8 cellular contexts compared by ENCODE assay signal in the genomic region with DNA sequence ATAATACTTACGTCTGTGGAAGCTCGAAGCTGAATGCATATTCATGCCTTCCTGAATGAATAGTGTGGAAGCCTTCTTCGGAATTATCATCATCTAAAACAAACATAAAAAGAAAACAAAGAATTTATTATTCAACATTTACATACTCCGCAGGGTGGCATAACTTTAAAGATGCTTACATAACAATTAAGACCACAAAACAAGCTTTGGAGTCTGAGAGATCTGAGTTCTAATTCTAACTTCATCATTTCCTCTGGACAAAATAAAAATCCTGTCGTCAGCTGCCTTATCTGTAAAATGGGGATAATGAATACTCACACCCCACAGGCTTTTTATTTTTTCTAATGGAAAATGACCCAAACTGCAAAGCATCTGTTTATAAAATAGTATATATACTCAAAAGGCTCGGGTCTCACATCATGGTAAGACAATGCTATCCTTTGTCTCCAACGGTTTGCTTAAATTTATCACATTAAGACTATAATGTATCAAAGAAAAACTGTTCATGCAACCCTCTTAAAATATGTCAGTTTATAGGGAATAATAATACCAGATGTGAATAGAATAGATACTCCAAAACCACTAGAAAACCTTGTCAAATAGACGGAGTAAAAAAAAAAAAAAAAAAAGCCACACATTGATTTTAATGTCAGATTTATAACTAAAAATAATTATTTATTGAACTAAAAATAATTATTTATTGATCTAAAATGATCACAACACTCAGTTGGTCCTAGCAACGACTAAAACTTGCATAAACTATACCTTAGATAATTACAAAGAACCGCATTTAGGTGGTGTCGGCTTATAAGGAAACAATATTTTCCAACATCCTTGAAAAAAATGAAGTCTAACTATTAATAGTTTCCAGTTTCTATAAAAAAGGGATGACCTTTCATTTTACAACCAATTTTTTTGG. TPM values are rescaled to one million over a fixed set of nuclear protein-coding genes. Genes with fewer than 3 reads are reported as not detected.
DNase-seq lines count a peak whose midpoint lies in the region; ATAC-seq and TF ChIP-seq lines count a peak whose summit lies in the region.

No MANE protein-coding gene starts in this region.

- CTCF ChIA-PET in activated CD4-positive, alpha-beta T cell treated with anti-CD3 and anti-CD28 coated beads for 36 hours (lab: Charles Lee): interaction anchor here (0.8 to 2.1 kb wide), 10 partner anchors 8 to 159 kb away, joined by 3 to 10 read pairs (median 4); no protein-coding TSS in a partner anchor

- H3K4me1 ChIP-seq in mucosa of descending colon (ENCODE audit: low read depth): peaks cover 12% of the 10 kb centered on the region

- H3K27me3 Mint-ChIP-seq in activated CD4-positive, alpha-beta T cell treated with anti-CD3 and anti-CD28 coated beads for 36 hours: no peaks in the 10 kb centered on the region
- H3K27me3 Mint-ChIP-seq in glutamatergic neuron (ENCODE audit: unreplicated experiment): peaks cover 27% of the 10 kb centered on the region
- H3K27me3 Mint-ChIP-seq in stimulated activated naive B cell treated with anti-CD40 and anti-IgM and Interleukin-4, amounts not matched to agents 10 μg/mL and 1 μg/mL and 100 μg/mL, for 72 hours: no peaks in the 10 kb centered on the region

- no peak overlapping the region for H3K4me3 ChIP-seq in mucosa of descending colon

- H3K9me3 Mint-ChIP-seq in activated CD4-positive, alpha-beta T cell treated with anti-CD3 and anti-CD28 coated beads for 36 hours (ENCODE audit: low read depth): no peaks in the 10 kb centered on the region
- peaks cover 27% of the 10 kb centered on the region for H3K9me3 Mint-ChIP-seq in glutamatergic neuron (ENCODE audit: unreplicated experiment)
- no peaks in the 10 kb centered on the region for H3K9me3 Mint-ChIP-seq in stimulated activated naive B cell treated with anti-CD40 and anti-IgM and Interleukin-4, amounts not matched to agents 10 μg/mL and 1 μg/mL and 100 μg/mL, for 72 hours

- no peaks in the 10 kb centered on the region for H3K9me3 ChIP-seq in mucosa of descending colon

- POLR2A ChIA-PET in activated CD4-positive, alpha-beta T cell treated with anti-CD3 and anti-CD28 coated beads for 36 hours (lab: Charles Lee): interaction anchor here (0.5 to 1.6 kb wide), 6 partner anchors 13 to 153 kb away, joined by 3 to 9 read pairs (median 4); no protein-coding TSS in a partner anchor

- H3K4me1 Mint-ChIP-seq in activated CD4-positive, alpha-beta T cell treated with anti-CD3 and anti-CD28 coated beads for 36 hours: peaks cover 33% of the 10 kb centered on the region
- peaks cover 5% of the 10 kb centered on the region for H3K4me1 Mint-ChIP-seq in glutamatergic neuron (ENCODE audit: low read depth, unreplicated experiment)
- peaks cover 2 to 14% of the 10 kb centered on the region in 2 donors for H3K4me1 Mint-ChIP-seq in stimulated activated naive B cell treated with anti-CD40 and anti-IgM and Interleukin-4, amounts not matched to agents 10 μg/mL and 1 μg/mL and 100 μg/mL, for 72 hours

- TF ChIP-seq CTCF in VCaP (conservative IDR thresholded peaks at IDR 0.05) (no peak), glutamatergic neuron (IDR thresholded peaks at IDR 0.05; ENCODE audit: partially characterized antibody, unreplicated experiment) (no peak), mucosa of descending colon (IDR thresholded peaks at IDR 0.05) (no peak), GM10266 (IDR thresholded peaks at IDR 0.05; ENCODE audit: control insufficient read depth, insufficient read depth, low read depth, missing control alignments) (no peak)

- ATAC-seq in activated CD4-positive, alpha-beta T cell treated with anti-CD3 and anti-CD28 coated beads for 36 hours: no peak
- no peak for ATAC-seq in stimulated activated naive B cell treated with anti-CD40 and anti-IgM and Interleukin-4, amounts not matched to agents 10 μg/mL and 1 μg/mL and 100 μg/mL, for 72 hours (replicated peaks)
- ATAC-seq in mucosa of descending colon: no peak

- no peak for DNase-seq in activated CD4-positive, alpha-beta T cell treated with anti-CD3 and anti-CD28 coated beads for 36 hours
- DNase-seq in activated CD4-positive, alpha-beta T cell treated with anti-CD3 and anti-CD28 coated beads for 48 hours: no peak
- DNase-seq in glutamatergic neuron (no peak), mucosa of descending colon (no peak), kidney glomerular epithelial cell (lab: John Stamatoyannopoulos, UW) (no peak), GM10266 (ENCODE audit: extremely low spot score) (no peak)
- DNase-seq in stimulated activated naive B cell treated with anti-CD40 and anti-IgM and Interleukin-4, amounts not matched to agents 10 μg/mL and 1 μg/mL and 100 μg/mL, for 72 hours: no peak

- H3K4me3 Mint-ChIP-seq in activated CD4-positive, alpha-beta T cell treated with anti-CD3 and anti-CD28 coated beads for 36 hours: peak overlapping the region; percentile 98
- H3K4me3 Mint-ChIP-seq in glutamatergic neuron (ENCODE audit: unreplicated experiment): peak overlapping the region; percentile 100
- peak overlapping the region; percentile 96 to 100 for H3K4me3 Mint-ChIP-seq in stimulated activated naive B cell treated with anti-CD40 and anti-IgM and Interleukin-4, amounts not matched to agents 10 μg/mL and 1 μg/mL and 100 μg/mL, for 72 hours

- peaks cover 38% of the 10 kb centered on the region for H3K36me3 Mint-ChIP-seq in activated CD4-positive, alpha-beta T cell treated with anti-CD3 and anti-CD28 coated beads for 36 hours (ENCODE audit: low read depth)
- H3K36me3 Mint-ChIP-seq in glutamatergic neuron (ENCODE audit: unreplicated experiment): no peaks in the 10 kb centered on the region
- peaks cover 10 to 17% of the 10 kb centered on the region in 2 donors for H3K36me3 Mint-ChIP-seq in stimulated activated naive B cell treated with anti-CD40 and anti-IgM and Interleukin-4, amounts not matched to agents 10 μg/mL and 1 μg/mL and 100 μg/mL, for 72 hours

- intact Hi-C loops in activated CD4-positive, alpha-beta T cell treated with anti-CD3 and anti-CD28 coated beads for 36 hours (cut with DNase I, micrococcal nuclease): no loop called here
- intact Hi-C loops in mucosa of descending colon (cut with DNase I, micrococcal nuclease): no loop called here

- peaks cover 17% of the 10 kb centered on the region for H3K36me3 ChIP-seq in mucosa of descending colon (ENCODE audit: low read depth)

- H3K27ac Mint-ChIP-seq in activated CD4-positive, alpha-beta T cell treated with anti-CD3 and anti-CD28 coated beads for 36 hours: peak overlapping the region; percentile 100
- peak overlapping the region; percentile 100 for H3K27ac Mint-ChIP-seq in glutamatergic neuron (ENCODE audit: unreplicated experiment)
- H3K27ac Mint-ChIP-seq in stimulated activated naive B cell treated with anti-CD40 and anti-IgM and Interleukin-4, amounts not matched to agents 10 μg/mL and 1 μg/mL and 100 μg/mL, for 72 hours: peak overlapping the region; percentile 100

- H3K27ac ChIP-seq in VCaP: peak overlapping the region; percentile 98

RNA-seq across cellular contexts. Expression of a gene that starts 4.2 kb away (rescaled TPM):
- total RNA-seq in activated CD4-positive, alpha-beta T cell treated with anti-CD3 and anti-CD28 coated beads for 36 hours: 10 to 100 TPM; 21.7 to 21.9 TPM
- total RNA-seq in glutamatergic neuron (ENCODE audit: unreplicated experiment): 109 TPM
- 10 to 100 TPM; 32.5 to 39.6 (median 38.0) TPM for total RNA-seq in mucosa of descending colon
